In genomic region chr15:83046558-83047127, GRCh38 we compare ENCODE assay signal across 14 cellular contexts. TPM values are rescaled to one million over a fixed set of nuclear protein-coding genes. Genes with fewer than 3 reads are reported as not detected.
DNase-seq lines count a peak whose midpoint lies in the region; ATAC-seq and TF ChIP-seq lines count a peak whose summit lies in the region.
"Had no signal": no experiment of that assay in that cellular context is flagged by ENCODE, and none has a peak within 500 bp of the region (broad histone marks: within the 10 kb centered on the region; RNA-seq: fewer than 3 reads in every experiment).

No MANE protein-coding gene starts in this region.

- H3K9me3 ChIP-seq in left ventricle myocardium inferior (replicated peaks) (no peaks in the 10 kb centered on the region), suprapubic skin (no peaks in the 10 kb centered on the region), body of pancreas (no peaks in the 10 kb centered on the region), transverse colon (no peaks in the 10 kb centered on the region)

- intact Hi-C loops in left ventricle myocardium superior (cut with micrococcal nuclease), result no loop called here
- intact Hi-C loops in left ventricle myocardium inferior (cut with micrococcal nuclease), result no loop called here
- intact Hi-C loops in body of pancreas (cut with DNase I), result no loop called here
- intact Hi-C loops in transverse colon (cut with DNase I; ENCODE audit: low total_unique reads), result no loop called here

- H3K27me3 ChIP-seq in left ventricle myocardium inferior (ENCODE audit: low read depth) (no peaks in the 10 kb centered on the region), suprapubic skin (no peaks in the 10 kb centered on the region), body of pancreas (no peaks in the 10 kb centered on the region), transverse colon (no peaks in the 10 kb centered on the region)

- TF ChIP-seq POLR2A in suprapubic skin (IDR thresholded peaks at IDR 0.05), result no peak
- no peak for TF ChIP-seq POLR2A in body of pancreas (IDR thresholded peaks at IDR 0.05)
- TF ChIP-seq POLR2A in transverse colon (IDR thresholded peaks at IDR 0.05), result no peak

- TF ChIP-seq CTCF in left ventricle myocardium inferior (IDR thresholded peaks at IDR 0.05; ENCODE audit: borderline replicate concordance) (no peak), suprapubic skin (IDR thresholded peaks at IDR 0.05) (no peak), body of pancreas (IDR thresholded peaks at IDR 0.05) (no peak), transverse colon (IDR thresholded peaks at IDR 0.05) (no peak)

- ATAC-seq in left ventricle myocardium superior (peak; percentile 47), body of pancreas (no peak)
- ATAC-seq: Panc1 had no signal

- peaks cover 22% of the 10 kb centered on the region for H3K4me1 ChIP-seq in left ventricle myocardium inferior
- peaks cover 16% of the 10 kb centered on the region for H3K4me1 ChIP-seq in suprapubic skin
- H3K4me1 ChIP-seq in body of pancreas, result no peaks in the 10 kb centered on the region
- peaks cover 0 to 14% (median 9%) of the 10 kb centered on the region in 4 donors for H3K4me1 ChIP-seq in transverse colon

- DNase-seq in left ventricle myocardium superior (no peak), left ventricle myocardium inferior (no peak), astrocyte of the hippocampus (ENCODE audit: low read depth, low spot score) (peak; percentile 64), foreskin melanocyte (peak; percentile 61), suprapubic skin (ENCODE audit: low spot score in 2 of 2) (no peak), GDM1 (lab: John Stamatoyannopoulos, UW) (no peak), body of pancreas (no peak), transverse colon (no peak)
- DNase-seq: activated CD4-positive, alpha-beta T cell treated with anti-CD3 and anti-CD28 coated beads, Interleukin-2, amount 50 U/mL, for 48 hours; activated effector memory CD4-positive, alpha-beta T cell treated with anti-CD3 and anti-CD28 coated beads, Interleukin-2, amount 50 U/mL, for 16 hours; DMS53; NCI-H1105; T-helper 9 cell had no signal

- H3K4me3 ChIP-seq in left ventricle myocardium inferior (no peak overlapping the region), suprapubic skin (no peak overlapping the region), body of pancreas (no peak overlapping the region), transverse colon (no peak overlapping the region)

- in situ Hi-C loops in transverse colon (cut with MboI; ENCODE audit: low pct_ligation_motif_present in 1 of 4, low pct_unique_long_range_greater_than_20kb in 1 of 4, low sequenced_read_pairs in 3 of 4), result no loop called here

- 33% methylated on average over 3 of the region's 3 CpGs for WGBS in suprapubic skin
- 78 to 86% methylated on average over 3 of the region's 3 CpGs for WGBS in body of pancreas, 2 donors
- 61 to 79% methylated on average over 3 of the region's 3 CpGs for WGBS in transverse colon (ENCODE audit: low coverage in 1 of 2), 2 donors

- TF ChIP-seq EP300 in suprapubic skin (IDR thresholded peaks at IDR 0.05) (no peak), transverse colon (IDR thresholded peaks at IDR 0.05; ENCODE audit: low read depth) (no peak)

- no peak overlapping the region for H3K27ac ChIP-seq in left ventricle myocardium inferior (replicated peaks)
- peak overlapping the region; percentile 43 for H3K27ac ChIP-seq in suprapubic skin
- H3K27ac ChIP-seq in body of pancreas, result no peak overlapping the region
- H3K27ac ChIP-seq in transverse colon, result peak overlapping the region in 1 of 4 donors; percentile 23

- peaks cover 54% of the 10 kb centered on the region for H3K36me3 ChIP-seq in left ventricle myocardium inferior
- peaks cover 43% of the 10 kb centered on the region for H3K36me3 ChIP-seq in suprapubic skin
- peaks cover 3 to 4% of the 10 kb centered on the region in 2 donors for H3K36me3 ChIP-seq in body of pancreas (replicated peaks in 1 of 2; ENCODE audit: insufficient read depth in 1 of 2, low read depth in 2 of 2)
- peaks cover 0 to 14% (median under 1%) of the 10 kb centered on the region in 4 donors for H3K36me3 ChIP-seq in transverse colon

RNA-seq across cellular contexts. Expression of gene BTBD1, which starts 20.4 kb away (rescaled TPM):
- total RNA-seq in left ventricle myocardium superior (155 TPM), left ventricle myocardium inferior (169 TPM), suprapubic skin (10 to 100 TPM; 43.9 to 54.3 (median 50.0) TPM), body of pancreas (10 to 100 TPM; 24.4 to 37.9 TPM), transverse colon (10 to 100 TPM; 65.7 to 96.1 (median 74.1) TPM)

RNA-seq across cellular contexts. Expression of gene C15orf40, which starts 35.2 kb away (rescaled TPM):
- 8.8 TPM for total RNA-seq in left ventricle myocardium superior
- 10.4 TPM for total RNA-seq in left ventricle myocardium inferior
- total RNA-seq in suprapubic skin, result 10 to 100 TPM; 18.7 to 37.2 (median 22.9) TPM
- 1 to 10 TPM; 9.3 to 9.6 TPM for total RNA-seq in body of pancreas
- total RNA-seq in transverse colon, result 10 to 100 TPM; 10.6 to 42.8 (median 18.9) TPM

Comparison
In these comparisons a context has a peak if more than half of its experiments do, and no peak if none do; other contexts are left out.
1. DNase-seq: peak in astrocyte of the hippocampus (single experiment) and foreskin melanocyte (single experiment); none in left ventricle myocardium superior (single experiment), left ventricle myocardium inferior (single experiment), suprapubic skin (0 of 2), GDM1 (single experiment), body of pancreas (0 of 4) and transverse colon (single experiment).